Comparison of ENCODE assay signal across 1 cellular context in the genomic region with DNA sequence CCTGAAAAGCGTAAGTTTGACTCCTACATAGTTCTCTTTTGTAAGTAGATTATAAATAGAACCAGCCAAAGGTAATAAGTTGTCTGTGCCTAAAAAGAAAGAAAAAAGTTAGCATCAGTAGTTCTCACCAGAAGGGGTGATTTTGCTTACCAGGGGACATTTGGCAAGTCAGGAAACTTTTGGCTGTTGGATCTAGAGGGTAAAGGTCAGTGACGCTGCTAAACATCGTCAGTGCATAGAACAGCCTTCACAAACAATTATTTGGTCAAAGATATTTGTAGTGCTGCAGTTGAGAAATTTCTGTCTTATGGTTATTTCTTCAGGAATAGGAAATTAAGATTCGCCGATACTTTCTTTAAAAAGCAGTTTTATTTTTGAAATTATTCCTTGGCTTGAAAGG.
TF ChIP-seq lines count a peak whose summit lies in the region.

No MANE protein-coding gene starts in this region.

TF ChIP-seq in H1, 55 proteins besides CTCF, POLR2A, EP300 and RAD21:
- no peak for TF ChIP-seq RXRA (IDR thresholded peaks at IDR 0.05; ENCODE audit: insufficient read depth, low read depth, low read length)
- no peak for TF ChIP-seq POLR2AphosphoS5 (IDR thresholded peaks at IDR 0.05; ENCODE audit: low read depth, low read length)
- no peak for TF ChIP-seq CHD2 (IDR thresholded peaks at IDR 0.05; ENCODE audit: low read length)
- TF ChIP-seq ZNF274 (IDR thresholded peaks at IDR 0.05; ENCODE audit: borderline replicate concordance, extremely low read depth, low read length): no peak
- TF ChIP-seq, protein P1, sequence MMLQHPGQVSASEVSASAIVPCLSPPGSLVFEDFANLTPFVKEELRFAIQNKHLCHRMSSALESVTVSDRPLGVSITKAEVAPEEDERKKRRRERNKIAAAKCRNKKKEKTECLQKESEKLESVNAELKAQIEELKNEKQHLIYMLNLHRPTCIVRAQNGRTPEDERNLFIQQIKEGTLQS (IDR thresholded peaks at IDR 0.05; ENCODE audit: insufficient read depth, low read depth, low read length): no peak
- TF ChIP-seq SIN3A (conservative IDR thresholded peaks at IDR 0.05 in 1 of 2, IDR thresholded peaks at IDR 0.05 in 1 of 2; ENCODE audit: low read depth in 1 of 2, low read length in 2 of 2): no peak
- TF ChIP-seq TCF12 (IDR thresholded peaks at IDR 0.05; ENCODE audit: low read depth, low read length): no peak
- no peak for TF ChIP-seq SP4 (IDR thresholded peaks at IDR 0.05; ENCODE audit: low read length)
- no peak for TF ChIP-seq SIRT6 (IDR thresholded peaks at IDR 0.05; ENCODE audit: low read length)
- no peak for TF ChIP-seq CREB1 (IDR thresholded peaks at IDR 0.05)
- TF ChIP-seq TAF7 (optimal IDR thresholded peaks at IDR 0.05; ENCODE audit: borderline replicate concordance, low read depth, low read length): no peak
- TF ChIP-seq RNF2 (IDR thresholded peaks at IDR 0.05; ENCODE audit: borderline replicate concordance, low read depth, low read length, missing control alignments, poor library complexity, severe bottlenecking): no peak
- TF ChIP-seq GABPA (IDR thresholded peaks at IDR 0.05; ENCODE audit: borderline replicate concordance, insufficient read depth, low read length): no peak
- no peak for TF ChIP-seq BACH1 (IDR thresholded peaks at IDR 0.05; ENCODE audit: low read length)
- TF ChIP-seq, protein P2, sequence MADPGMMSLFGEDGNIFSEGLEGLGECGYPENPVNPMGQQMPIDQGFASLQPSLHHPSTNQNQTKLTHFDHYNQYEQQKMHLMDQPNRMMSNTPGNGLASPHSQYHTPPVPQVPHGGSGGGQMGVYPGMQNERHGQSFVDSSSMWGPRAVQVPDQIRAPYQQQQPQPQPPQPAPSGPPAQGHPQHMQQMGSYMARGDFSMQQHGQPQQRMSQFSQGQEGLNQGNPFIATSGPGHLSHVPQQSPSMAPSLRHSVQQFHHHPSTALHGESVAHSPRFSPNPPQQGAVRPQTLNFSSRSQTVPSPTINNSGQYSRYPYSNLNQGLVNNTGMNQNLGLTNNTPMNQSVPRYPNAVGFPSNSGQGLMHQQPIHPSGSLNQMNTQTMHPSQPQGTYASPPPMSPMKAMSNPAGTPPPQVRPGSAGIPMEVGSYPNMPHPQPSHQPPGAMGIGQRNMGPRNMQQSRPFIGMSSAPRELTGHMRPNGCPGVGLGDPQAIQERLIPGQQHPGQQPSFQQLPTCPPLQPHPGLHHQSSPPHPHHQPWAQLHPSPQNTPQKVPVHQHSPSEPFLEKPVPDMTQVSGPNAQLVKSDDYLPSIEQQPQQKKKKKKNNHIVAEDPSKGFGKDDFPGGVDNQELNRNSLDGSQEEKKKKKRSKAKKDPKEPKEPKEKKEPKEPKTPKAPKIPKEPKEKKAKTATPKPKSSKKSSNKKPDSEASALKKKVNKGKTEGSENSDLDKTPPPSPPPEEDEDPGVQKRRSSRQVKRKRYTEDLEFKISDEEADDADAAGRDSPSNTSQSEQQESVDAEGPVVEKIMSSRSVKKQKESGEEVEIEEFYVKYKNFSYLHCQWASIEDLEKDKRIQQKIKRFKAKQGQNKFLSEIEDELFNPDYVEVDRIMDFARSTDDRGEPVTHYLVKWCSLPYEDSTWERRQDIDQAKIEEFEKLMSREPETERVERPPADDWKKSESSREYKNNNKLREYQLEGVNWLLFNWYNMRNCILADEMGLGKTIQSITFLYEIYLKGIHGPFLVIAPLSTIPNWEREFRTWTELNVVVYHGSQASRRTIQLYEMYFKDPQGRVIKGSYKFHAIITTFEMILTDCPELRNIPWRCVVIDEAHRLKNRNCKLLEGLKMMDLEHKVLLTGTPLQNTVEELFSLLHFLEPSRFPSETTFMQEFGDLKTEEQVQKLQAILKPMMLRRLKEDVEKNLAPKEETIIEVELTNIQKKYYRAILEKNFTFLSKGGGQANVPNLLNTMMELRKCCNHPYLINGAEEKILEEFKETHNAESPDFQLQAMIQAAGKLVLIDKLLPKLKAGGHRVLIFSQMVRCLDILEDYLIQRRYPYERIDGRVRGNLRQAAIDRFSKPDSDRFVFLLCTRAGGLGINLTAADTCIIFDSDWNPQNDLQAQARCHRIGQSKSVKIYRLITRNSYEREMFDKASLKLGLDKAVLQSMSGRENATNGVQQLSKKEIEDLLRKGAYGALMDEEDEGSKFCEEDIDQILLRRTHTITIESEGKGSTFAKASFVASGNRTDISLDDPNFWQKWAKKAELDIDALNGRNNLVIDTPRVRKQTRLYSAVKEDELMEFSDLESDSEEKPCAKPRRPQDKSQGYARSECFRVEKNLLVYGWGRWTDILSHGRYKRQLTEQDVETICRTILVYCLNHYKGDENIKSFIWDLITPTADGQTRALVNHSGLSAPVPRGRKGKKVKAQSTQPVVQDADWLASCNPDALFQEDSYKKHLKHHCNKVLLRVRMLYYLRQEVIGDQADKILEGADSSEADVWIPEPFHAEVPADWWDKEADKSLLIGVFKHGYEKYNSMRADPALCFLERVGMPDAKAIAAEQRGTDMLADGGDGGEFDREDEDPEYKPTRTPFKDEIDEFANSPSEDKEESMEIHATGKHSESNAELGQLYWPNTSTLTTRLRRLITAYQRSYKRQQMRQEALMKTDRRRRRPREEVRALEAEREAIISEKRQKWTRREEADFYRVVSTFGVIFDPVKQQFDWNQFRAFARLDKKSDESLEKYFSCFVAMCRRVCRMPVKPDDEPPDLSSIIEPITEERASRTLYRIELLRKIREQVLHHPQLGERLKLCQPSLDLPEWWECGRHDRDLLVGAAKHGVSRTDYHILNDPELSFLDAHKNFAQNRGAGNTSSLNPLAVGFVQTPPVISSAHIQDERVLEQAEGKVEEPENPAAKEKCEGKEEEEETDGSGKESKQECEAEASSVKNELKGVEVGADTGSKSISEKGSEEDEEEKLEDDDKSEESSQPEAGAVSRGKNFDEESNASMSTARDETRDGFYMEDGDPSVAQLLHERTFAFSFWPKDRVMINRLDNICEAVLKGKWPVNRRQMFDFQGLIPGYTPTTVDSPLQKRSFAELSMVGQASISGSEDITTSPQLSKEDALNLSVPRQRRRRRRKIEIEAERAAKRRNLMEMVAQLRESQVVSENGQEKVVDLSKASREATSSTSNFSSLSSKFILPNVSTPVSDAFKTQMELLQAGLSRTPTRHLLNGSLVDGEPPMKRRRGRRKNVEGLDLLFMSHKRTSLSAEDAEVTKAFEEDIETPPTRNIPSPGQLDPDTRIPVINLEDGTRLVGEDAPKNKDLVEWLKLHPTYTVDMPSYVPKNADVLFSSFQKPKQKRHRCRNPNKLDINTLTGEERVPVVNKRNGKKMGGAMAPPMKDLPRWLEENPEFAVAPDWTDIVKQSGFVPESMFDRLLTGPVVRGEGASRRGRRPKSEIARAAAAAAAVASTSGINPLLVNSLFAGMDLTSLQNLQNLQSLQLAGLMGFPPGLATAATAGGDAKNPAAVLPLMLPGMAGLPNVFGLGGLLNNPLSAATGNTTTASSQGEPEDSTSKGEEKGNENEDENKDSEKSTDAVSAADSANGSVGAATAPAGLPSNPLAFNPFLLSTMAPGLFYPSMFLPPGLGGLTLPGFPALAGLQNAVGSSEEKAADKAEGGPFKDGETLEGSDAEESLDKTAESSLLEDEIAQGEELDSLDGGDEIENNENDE (IDR thresholded peaks at IDR 0.05; ENCODE audit: insufficient replicate concordance, low read length): no peak
- no peak for TF ChIP-seq PHF8 (conservative IDR thresholded peaks at IDR 0.05; ENCODE audit: low read depth, low read length)
- no peak for TF ChIP-seq KDM1A (IDR thresholded peaks at IDR 0.05; ENCODE audit: borderline replicate concordance, low read length)
- TF ChIP-seq, protein P3, sequence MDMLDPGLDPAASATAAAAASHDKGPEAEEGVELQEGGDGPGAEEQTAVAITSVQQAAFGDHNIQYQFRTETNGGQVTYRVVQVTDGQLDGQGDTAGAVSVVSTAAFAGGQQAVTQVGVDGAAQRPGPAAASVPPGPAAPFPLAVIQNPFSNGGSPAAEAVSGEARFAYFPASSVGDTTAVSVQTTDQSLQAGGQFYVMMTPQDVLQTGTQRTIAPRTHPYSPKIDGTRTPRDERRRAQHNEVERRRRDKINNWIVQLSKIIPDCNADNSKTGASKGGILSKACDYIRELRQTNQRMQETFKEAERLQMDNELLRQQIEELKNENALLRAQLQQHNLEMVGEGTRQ (IDR thresholded peaks at IDR 0.05; ENCODE audit: low read length): no peak
- no peak for TF ChIP-seq FOSL1 (IDR thresholded peaks at IDR 0.05; ENCODE audit: insufficient read depth, low read depth, low read length)
- no peak for TF ChIP-seq RBBP5 (IDR thresholded peaks at IDR 0.05; ENCODE audit: borderline replicate concordance, low read depth, low read length)
TF ChIP-seq in H1: peak in this region for 0.
